Comparison of ENCODE assay signal across 23 cellular contexts in genomic region chr15:46652256-46652655, GRCh38.
"Had no signal": no experiment of that assay in that cellular context is flagged by ENCODE, and none has a peak within 500 bp of the region (broad histone marks: within the 10 kb centered on the region; RNA-seq: fewer than 3 reads in every experiment).

No MANE protein-coding gene starts in this region.

- H3K36me3 Mint-ChIP-seq: memory B cell; mesothelial cell of epicardium; naive B cell; stimulated activated effector memory CD8-positive, alpha-beta T cell treated with anti-CD3 and anti-CD28 coated beads, Interleukin-12 subunit alpha, Interleukin-12 subunit beta, amount 100 ng/mL, for 72 hours; type B pancreatic cell had no signal

- H3K27ac Mint-ChIP-seq: immature natural killer cell; memory B cell; mesothelial cell of epicardium; naive B cell; natural killer cell treated with Interleukin-12 subunit alpha and Interleukin-12 subunit beta and Interleukin-15 and Interleukin-18, amount 100 ng/mL, for 72 hours; stimulated activated effector memory CD8-positive, alpha-beta T cell treated with anti-CD3 and anti-CD28 coated beads, Interleukin-12 subunit alpha, Interleukin-12 subunit beta, amount 100 ng/mL, for 72 hours; type B pancreatic cell had no signal

- H3K9me3 Mint-ChIP-seq: memory B cell, mesothelial cell of epicardium, type B pancreatic cell had no signal

- H3K4me3 Mint-ChIP-seq: immature natural killer cell; memory B cell; mesothelial cell of epicardium; naive B cell; natural killer cell treated with Interleukin-12 subunit alpha and Interleukin-12 subunit beta and Interleukin-15 and Interleukin-18, amount 100 ng/mL, for 72 hours; stimulated activated effector memory CD8-positive, alpha-beta T cell treated with anti-CD3 and anti-CD28 coated beads, Interleukin-12 subunit alpha, Interleukin-12 subunit beta, amount 100 ng/mL, for 72 hours; type B pancreatic cell had no signal

- DNase-seq: dorsolateral prefrontal cortex; effector CD4-positive, alpha-beta T cell; hypothalamus; immature natural killer cell; islet precursor cell; mucosa of descending colon; naive B cell; pancreas; right cardiac atrium; sigmoid colon; stimulated activated CD4-positive, alpha-beta T cell treated with anti-CD3 and anti-CD28 coated beads, Interleukin-2, amount 100 ng/mL, for 24 hours; stimulated activated CD4-positive, alpha-beta T cell treated with anti-CD3 and anti-CD28 coated beads, Interleukin-4, amount 100 ng/mL, for 24 hours; stimulated activated naive CD4-positive, alpha-beta T cell treated with Interleukin-2 at 50 U/mL for 16 hours; substantia nigra; testis; tibial artery had no signal

- FAIRE-seq: colon, frontal cortex, pancreas had no signal

- H3K27me3 Mint-ChIP-seq: memory B cell; naive B cell; natural killer cell treated with Interleukin-12 subunit alpha and Interleukin-12 subunit beta and Interleukin-15 and Interleukin-18, amount 100 ng/mL, for 72 hours; type B pancreatic cell had no signal

- H3K4me1 Mint-ChIP-seq: immature natural killer cell; memory B cell; naive B cell; stimulated activated effector memory CD8-positive, alpha-beta T cell treated with anti-CD3 and anti-CD28 coated beads, Interleukin-12 subunit alpha, Interleukin-12 subunit beta, amount 100 ng/mL, for 72 hours had no signal
